In genomic region chr7:133718131-133718530, GRCh38 we compare ENCODE assay signal across 23 cellular contexts.
"Had no signal": no experiment of that assay in that cellular context is flagged by ENCODE, and none has a peak within 500 bp of the region (broad histone marks: within the 10 kb centered on the region; RNA-seq: fewer than 3 reads in every experiment).

No MANE protein-coding gene starts in this region.

- H3K27me3 ChIP-seq: colonic mucosa, dorsolateral prefrontal cortex, esophagus muscularis mucosa, esophagus squamous epithelium, foreskin keratinocyte, gastroesophageal sphincter, heart left ventricle had no signal

- H3K27ac Mint-ChIP-seq: dendritic cell treated with granulocyte-macrophage colony-stimulating factor and Interleukin-4, amounts not matched to agents 40 ng/mL and 50 ng/mL, for 4 days; effector memory CD8-positive, alpha-beta T cell; endodermal cell had no signal

- H3K4me3 Mint-ChIP-seq: dendritic cell treated with granulocyte-macrophage colony-stimulating factor and Interleukin-4, amounts not matched to agents 40 ng/mL and 50 ng/mL, for 4 days; effector memory CD8-positive, alpha-beta T cell; endodermal cell had no signal

- DNase-seq: colonic mucosa; cortex of kidney; dermis blood vessel endothelial cell; dorsolateral prefrontal cortex; effector CD4-positive, alpha-beta T cell; effector CD8-positive, alpha-beta T cell; effector memory CD4-positive, alpha-beta T cell; effector memory CD8-positive, alpha-beta T cell; endodermal cell; erythroblast; esophagus squamous epithelium; foreskin fibroblast; foreskin keratinocyte; foreskin melanocyte; glutamatergic neuron; head of caudate nucleus; heart left ventricle had no signal

- H3K36me3 ChIP-seq: colonic mucosa, esophagus muscularis mucosa, esophagus squamous epithelium, gastroesophageal sphincter, heart left ventricle had no signal

- H3K4me1 Mint-ChIP-seq: endodermal cell had no signal

- H3K4me3 ChIP-seq: colonic mucosa, coronary artery, dorsolateral prefrontal cortex, esophagus muscularis mucosa, esophagus squamous epithelium, gastroesophageal sphincter, heart left ventricle had no signal

- H3K4me1 ChIP-seq: colonic mucosa, esophagus muscularis mucosa, esophagus squamous epithelium, foreskin keratinocyte, gastroesophageal sphincter, heart left ventricle had no signal

- H3K9me3 Mint-ChIP-seq: dendritic cell treated with granulocyte-macrophage colony-stimulating factor and Interleukin-4, amounts not matched to agents 40 ng/mL and 50 ng/mL, for 4 days; effector memory CD8-positive, alpha-beta T cell had no signal

- H3K27me3 Mint-ChIP-seq: dendritic cell treated with granulocyte-macrophage colony-stimulating factor and Interleukin-4, amounts not matched to agents 40 ng/mL and 50 ng/mL, for 4 days; effector memory CD8-positive, alpha-beta T cell had no signal

- H3K9me3 ChIP-seq: colonic mucosa, esophagus muscularis mucosa, esophagus squamous epithelium, gastroesophageal sphincter, heart left ventricle had no signal

- ATAC-seq: effector memory CD8-positive, alpha-beta T cell; esophagus mucosa; foreskin keratinocyte; gastroesophageal sphincter; heart left ventricle had no signal

- H3K27ac ChIP-seq: colonic mucosa, coronary artery, dorsolateral prefrontal cortex, epithelial cell of prostate, esophagus muscularis mucosa, esophagus squamous epithelium, foreskin keratinocyte, gastroesophageal sphincter, heart left ventricle had no signal
